Comparison of ENCODE assay signal across 11 cellular contexts in the genomic region with DNA sequence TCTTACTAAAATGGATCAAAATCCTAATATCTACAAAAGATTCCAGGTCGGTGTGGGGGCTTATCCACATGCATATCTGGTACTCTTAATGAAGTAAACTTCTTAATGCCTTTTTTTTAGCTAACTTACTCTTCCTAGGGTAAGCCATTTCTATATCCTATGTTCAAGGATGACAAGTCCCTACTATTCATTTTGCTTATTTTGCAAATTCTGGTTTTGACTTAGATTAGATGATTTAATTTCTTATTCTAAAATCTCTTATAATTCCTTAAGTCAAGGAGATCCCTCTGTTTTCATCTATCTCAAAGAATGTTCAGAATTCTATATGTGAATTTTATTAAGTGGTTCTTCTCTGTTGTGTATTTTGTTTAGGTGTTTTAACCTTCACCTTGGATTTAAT.
"Had no signal": no experiment of that assay in that cellular context is flagged by ENCODE, and none has a peak within 500 bp of the region (broad histone marks: within the 10 kb centered on the region; RNA-seq: fewer than 3 reads in every experiment).

No MANE protein-coding gene starts in this region.

- DNase-seq: GM23248, GOT3, H7, H9, HCEC 1CT, HFFc6 had no signal

- H3K36me3 ChIP-seq: HAP-1 had no signal

- H3K9me3 ChIP-seq: HAP-1 had no signal

- H3K27ac ChIP-seq: GM23248 had no signal

- H3K9ac ChIP-seq: GM23248 had no signal

- H2AFZ ChIP-seq: GM23248, GM23338 had no signal

- ATAC-seq: GM23338, HCT116 had no signal

- H3K4me2 ChIP-seq: GM23338 had no signal

- H3K4me3 ChIP-seq: GM23248, GM23338, HAP-1 had no signal

- FAIRE-seq: H1, H54 had no signal
